Comparison of ENCODE assay signal across 8 cellular contexts in genomic region chr22:39243443-39244072, GRCh38. TPM values are rescaled to one million over a fixed set of nuclear protein-coding genes. Genes with fewer than 3 reads are reported as not detected.
DNase-seq lines count a peak whose midpoint lies in the region; ATAC-seq and TF ChIP-seq lines count a peak whose summit lies in the region.

No MANE protein-coding gene starts in this region.

- CTCF ChIA-PET in CD8-positive, alpha-beta memory T cell (lab: Charles Lee), result interaction anchor here (1.0 to 9.0 kb wide), 6 partner anchors 27 to 73 kb away, joined by 3 to 65 read pairs (median 6); no protein-coding TSS in a partner anchor
- CTCF ChIA-PET in Panc1 (lab: Charles Lee), result no interaction called here

- no peaks in the 10 kb centered on the region for H3K27me3 ChIP-seq in CD8-positive, alpha-beta memory T cell (ENCODE audit: insufficient read depth, low read length, poor library complexity, severe bottlenecking)
- H3K27me3 ChIP-seq in Panc1 (ENCODE audit: control insufficient read depth, insufficient read depth, low read length) (no peaks in the 10 kb centered on the region), endodermal cell (ENCODE audit: control insufficient read depth, insufficient read depth, low read length, poor library complexity, severe bottlenecking) (peaks cover 36% of the 10 kb centered on the region), neural cell (ENCODE audit: insufficient read depth, low read depth, low read length) (peaks cover 62% of the 10 kb centered on the region)

- TF ChIP-seq EP300 in neural cell (conservative IDR thresholded peaks at IDR 0.05; ENCODE audit: poor library complexity, severe bottlenecking), result no peak

- intact Hi-C loops in Panc1 (cut with micrococcal nuclease; ENCODE audit: unreplicated experiment), result no loop called here

- POLR2A ChIA-PET in CD8-positive, alpha-beta memory T cell (lab: Charles Lee), result interaction anchor here (0.6 to 3.0 kb wide), 6 partner anchors 10 to 1534 kb away, joined by 3 to 15 read pairs (median 4); partner anchors contain the start of gene CBX7
- POLR2A ChIA-PET in Panc1 (lab: Charles Lee), result interaction anchor here (0.6 kb wide), 1 partner anchor 66 kb away, joined by 6 read pairs; no protein-coding TSS in a partner anchor

- H3K9me2 ChIP-seq in neural cell (ENCODE audit: insufficient read depth, low read length), result no peaks in the 10 kb centered on the region

- in situ Hi-C loops in Panc1 (cut with HindIII; ENCODE audit: low pct_unique_long_range_greater_than_20kb, low sequenced_read_pairs), result no loop called here

- H3K9me3 Mint-ChIP-seq in CD8-positive, alpha-beta memory T cell, result peaks cover 0 to 1% (median 0%) of the 10 kb centered on the region in 5 donors
- H3K9me3 Mint-ChIP-seq in endodermal cell, result no peaks in the 10 kb centered on the region

- H3K9me3 ChIP-seq in CD8-positive, alpha-beta memory T cell (ENCODE audit: low read length), result no peaks in the 10 kb centered on the region
- H3K9me3 ChIP-seq in Panc1 (ENCODE audit: control insufficient read depth, insufficient read depth, low read depth, low read length) (no peaks in the 10 kb centered on the region), endodermal cell (ENCODE audit: control insufficient read depth, low read length) (no peaks in the 10 kb centered on the region), neural cell (ENCODE audit: low read length) (no peaks in the 10 kb centered on the region)

- H3K27me3 Mint-ChIP-seq in CD8-positive, alpha-beta memory T cell, result peaks cover 0 to 3% of the 10 kb centered on the region in 2 donors
- H3K27me3 Mint-ChIP-seq in endodermal cell (ENCODE audit: insufficient read depth), result peaks cover 44% of the 10 kb centered on the region

- H3F3A ChIP-seq in neural cell (ENCODE audit: insufficient read depth, low read length, poor library complexity, severe bottlenecking), result no peaks in the 10 kb centered on the region

- H3K4me2 ChIP-seq in neural cell (ENCODE audit: low read length), result peak overlapping the region; percentile 51

- TSS peak; percentile 34 for BruUV-seq in Panc1 (replicated peaks; lab: Mats Ljungman, UMichigan)

- no peaks in the 10 kb centered on the region for H4K20me1 ChIP-seq in neural cell (ENCODE audit: insufficient read depth)

- ATAC-seq in Panc1, result peak; percentile 2; the same call in 1 of the 2 replicates
- ATAC-seq in HG03354 (IDR thresholded peaks at IDR 0.05; ENCODE audit: poor library complexity, severe bottlenecking, unreplicated experiment), result no peak

- H3K9ac ChIP-seq in endodermal cell (ENCODE audit: extremely low read depth, low read length, poor library complexity, severe bottlenecking), result peak overlapping the region; percentile 20
- peak overlapping the region; percentile 48 for H3K9ac ChIP-seq in neural cell (ENCODE audit: low read length)

- peak overlapping the region; percentile 57 for H3K27ac ChIP-seq in CD8-positive, alpha-beta memory T cell (ENCODE audit: low read depth, low read length)
- peak overlapping the region; percentile 88 for H3K27ac ChIP-seq in Panc1 (ENCODE audit: low read length)
- no peak overlapping the region for H3K27ac ChIP-seq in endodermal cell (ENCODE audit: low read depth, low read length)
- no peak overlapping the region for H3K27ac ChIP-seq in neural cell (ENCODE audit: low read length)

- peak overlapping the region in 7 of 8 donors; percentile 32 to 92 (median 42) for H3K27ac Mint-ChIP-seq in CD8-positive, alpha-beta memory T cell
- H3K27ac Mint-ChIP-seq in endodermal cell, result no peak overlapping the region

- H2AFZ ChIP-seq in neural cell (ENCODE audit: low read depth, low read length), result no peak overlapping the region

- peaks cover 43% of the 10 kb centered on the region for H3K4me1 ChIP-seq in CD8-positive, alpha-beta memory T cell (ENCODE audit: insufficient read depth, low read length)
- H3K4me1 ChIP-seq in Panc1 (ENCODE audit: control insufficient read depth, insufficient read depth, low read length), result peaks cover 31% of the 10 kb centered on the region
- no peaks in the 10 kb centered on the region for H3K4me1 ChIP-seq in endodermal cell (ENCODE audit: control insufficient read depth, insufficient read depth, low read length)

- H3K4me3 Mint-ChIP-seq in CD8-positive, alpha-beta memory T cell, result peak overlapping the region; percentile 91 to 98 (median 94)
- H3K4me3 Mint-ChIP-seq in endodermal cell, result peak overlapping the region; percentile 76

- peaks cover 0 to 14% (median 0%) of the 10 kb centered on the region in 3 donors for H3K36me3 Mint-ChIP-seq in CD8-positive, alpha-beta memory T cell
- H3K36me3 Mint-ChIP-seq in endodermal cell (ENCODE audit: low read depth), result no peaks in the 10 kb centered on the region

- TF ChIP-seq CTCF in Panc1 (IDR thresholded peaks at IDR 0.05), result no peak
- TF ChIP-seq CTCF in endodermal cell (conservative IDR thresholded peaks at IDR 0.05), result no peak
- TF ChIP-seq CTCF in neural cell (IDR thresholded peaks at IDR 0.05; ENCODE audit: poor library complexity, severe bottlenecking), result no peak

- no peaks in the 10 kb centered on the region for H3K36me3 ChIP-seq in CD8-positive, alpha-beta memory T cell (ENCODE audit: insufficient read depth, low read length)
- H3K36me3 ChIP-seq in Panc1 (ENCODE audit: control insufficient read depth, insufficient read depth, low read length), result 0 out of 2 replicates have a peak, but pooled peaks cover 2% of the 10 kb centered on the region
- H3K36me3 ChIP-seq in endodermal cell (ENCODE audit: control insufficient read depth, insufficient read depth, low read length), result no peaks in the 10 kb centered on the region
- no peaks in the 10 kb centered on the region for H3K36me3 ChIP-seq in neural cell (ENCODE audit: insufficient read depth, low read length)

- no peak for DNase-seq in CD8-positive, alpha-beta memory T cell
- DNase-seq in Panc1 (ENCODE audit: low read depth, low spot score) (no peak), endodermal cell (peak; percentile 78), COLO829 (ENCODE audit: low spot score) (no peak), cerebellar nuclear complex (lab: John Stamatoyannopoulos, UW) (no peak)
- DNase-seq in stimulated activated naive CD4-positive, alpha-beta T cell treated with Interleukin-2 at 50 U/mL for 16 hours (lab: John Stamatoyannopoulos, UW), result no peak

- no peak for TF ChIP-seq RAD21 in neural cell (conservative IDR thresholded peaks at IDR 0.05)

- peaks cover 49 to 66% (median 52%) of the 10 kb centered on the region in 3 donors for H3K4me1 Mint-ChIP-seq in CD8-positive, alpha-beta memory T cell
- peaks cover 16% of the 10 kb centered on the region for H3K4me1 Mint-ChIP-seq in endodermal cell

- H3K79me2 ChIP-seq in neural cell (replicated peaks; ENCODE audit: insufficient read depth, low read length), result no peaks in the 10 kb centered on the region

- peak overlapping the region; percentile 71 for H3K4me3 ChIP-seq in CD8-positive, alpha-beta memory T cell (ENCODE audit: low read length)
- H3K4me3 ChIP-seq in Panc1 (ENCODE audit: low read depth in 2 of 2, low read length in 2 of 2), result peak overlapping the region; percentile 66 to 72
- H3K4me3 ChIP-seq in endodermal cell (ENCODE audit: low read length), result peak overlapping the region; percentile 71
- H3K4me3 ChIP-seq in neural cell (ENCODE audit: low read length), result peak overlapping the region; percentile 65

- WGBS in endodermal cell (ENCODE audit: insufficient coverage in 1 of 2, insufficient read length in 1 of 2), 2 experiments, result 0 to 1% methylated on average over 15 to 50 of the region's 55 CpGs

TF ChIP-seq in neural cell, 6 proteins besides CTCF, POLR2A, EP300 and RAD21:
- peak; percentile 3 for TF ChIP-seq POLR2AphosphoS5 (IDR thresholded peaks at IDR 0.05)
- TF ChIP-seq TAF1 (IDR thresholded peaks at IDR 0.05; ENCODE audit: low read depth), result no peak
- no peak for TF ChIP-seq SMC3 (conservative IDR thresholded peaks at IDR 0.05; ENCODE audit: poor library complexity)

RNA-seq across cellular contexts. Expression of gene PDGFB, which starts 1.2 kb away (rescaled TPM):
- total RNA-seq in CD8-positive, alpha-beta memory T cell, result 1 to 10 TPM; 2.3 to 3.0 TPM
- 18.2 TPM for polyA plus RNA-seq in CD8-positive, alpha-beta memory T cell
- total RNA-seq in Panc1 (2021; ENCODE audit: unreplicated experiment), result 78.0 TPM
- 109 TPM for polyA plus RNA-seq in Panc1 (2012; ENCODE audit: insufficient read length)
- 10 to 100 TPM in 1 of 2 donors, 1 to 10 TPM in 1; 5.9 to 10.4 TPM for total RNA-seq in endodermal cell
- polyA plus RNA-seq in endodermal cell (2013, experiment 1 of 2), result 3.5 TPM
- 3.3 TPM for polyA plus RNA-seq in endodermal cell (2013, experiment 2 of 2)
- 0.08 and 0.61 TPM in 2 replicates for polyA plus RNA-seq in neural cell
- polyA minus RNA-seq in neural cell, result 0.24 and 0.35 TPM in 2 replicates

Comparison
In these comparisons a context has a peak if more than half of its experiments do, and no peak if none do; other contexts are left out.
1. H3K27ac ChIP-seq: peak in CD8-positive, alpha-beta memory T cell (single experiment) and Panc1 (single experiment); none in endodermal cell (single experiment) and neural cell (single experiment).
2. Peak in every context shown above with its lines, with median percentiles within 50 percentile points of each other: H3K4me3 ChIP-seq.